In the genomic region with DNA sequence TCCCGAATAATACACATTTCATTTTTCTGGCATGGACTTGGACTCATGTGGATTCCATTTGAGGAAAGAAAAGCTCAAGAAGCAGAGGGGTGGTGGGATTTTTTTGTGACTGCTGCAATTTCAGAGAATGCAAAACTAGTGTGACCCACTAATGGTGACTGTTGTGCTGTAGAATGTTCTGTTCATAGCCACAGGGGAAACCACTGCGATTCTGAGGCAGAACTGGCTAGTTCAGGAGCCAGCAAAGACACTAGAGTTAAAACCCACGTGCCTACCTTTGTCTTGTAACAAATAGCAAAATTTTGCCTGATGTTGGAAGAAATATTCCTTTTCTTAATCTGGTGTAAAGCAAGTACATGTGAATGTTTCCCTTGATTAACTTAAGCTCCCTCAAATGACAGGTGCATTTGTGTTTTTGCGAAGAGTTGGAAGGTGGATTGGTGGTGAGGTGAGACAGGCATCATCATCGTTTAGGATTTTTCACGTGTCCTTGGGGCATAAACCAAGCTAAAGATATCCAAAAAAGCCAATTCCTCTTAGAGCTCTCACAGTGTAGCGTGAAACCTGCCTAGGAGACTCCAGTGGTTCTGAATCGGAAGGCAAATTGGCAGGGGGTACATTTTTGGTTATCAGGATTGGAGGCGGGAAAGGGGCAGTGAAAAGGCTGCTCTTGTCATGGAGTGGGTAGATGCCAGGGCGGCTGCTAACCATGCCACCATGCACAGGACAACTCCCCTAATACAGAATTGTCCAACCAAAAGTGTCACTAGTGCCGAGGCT, we compare ENCODE assay signal across 11 cellular contexts. TPM values are rescaled to one million over a fixed set of nuclear protein-coding genes. Genes with fewer than 3 reads are reported as not detected.
DNase-seq lines count a peak whose midpoint lies in the region; ATAC-seq and TF ChIP-seq lines count a peak whose summit lies in the region.
"Had no signal": no experiment of that assay in that cellular context is flagged by ENCODE, and none has a peak within 500 bp of the region (broad histone marks: within the 10 kb centered on the region; RNA-seq: fewer than 3 reads in every experiment).

No MANE protein-coding gene starts in this region.

- peak overlapping the region; percentile 49 to 73 (median 66) for H3K27ac ChIP-seq in Peyer's patch
- no peak overlapping the region for H3K27ac ChIP-seq in osteoblast (ENCODE audit: low read depth, low read length)

- TF ChIP-seq CTCF in Peyer's patch (IDR thresholded peaks at IDR 0.05) (no peak), osteoblast (IDR thresholded peaks at IDR 0.05; ENCODE audit: extremely low read depth, low read depth, low read length) (no peak)

- H3K4me1 Mint-ChIP-seq in activated T-cell treated with anti-CD3 and anti-CD28 coated beads, Interleukin-2, amount 50 U/mL, for 4 hours (ENCODE audit: low read depth) = peaks cover 92% of the 10 kb centered on the region

- H3K36me3 Mint-ChIP-seq in activated T-cell treated with anti-CD3 and anti-CD28 coated beads, Interleukin-2, amount 50 U/mL, for 4 hours (ENCODE audit: insufficient read depth) = no peaks in the 10 kb centered on the region

- H3K79me2 ChIP-seq in osteoblast (ENCODE audit: insufficient read depth, low read length) = no peaks in the 10 kb centered on the region

- H3K4me1 ChIP-seq in Peyer's patch (peaks cover 0 to 19% (median 3%) of the 10 kb centered on the region in 4 donors), osteoblast (ENCODE audit: insufficient read depth, low read length) (peaks cover 12% of the 10 kb centered on the region)

- no peak overlapping the region for H3K4me3 ChIP-seq in Peyer's patch
- H3K4me3 ChIP-seq in osteoblast (ENCODE audit: insufficient read depth, low read length) = no peak overlapping the region

- peak overlapping the region; percentile 35 for H3K4me3 Mint-ChIP-seq in activated T-cell treated with anti-CD3 and anti-CD28 coated beads, Interleukin-2, amount 50 U/mL, for 4 hours

- DNase-seq in activated T-cell treated with anti-CD3 and anti-CD28 coated beads, Interleukin-2, amount 50 U/mL, for 4 hours = no peak
- DNase-seq in activated T-cell treated with anti-CD3 and anti-CD28 coated beads, Interleukin-2, amount 50 U/mL, for 48 hours = no peak
- DNase-seq in Peyer's patch (no peak), fibroblast of peridontal ligament (ENCODE audit: extremely low read depth) (peak; percentile 53), SIG-M5 (lab: John Stamatoyannopoulos, UW) (no peak), pons (ENCODE audit: low spot score) (no peak), osteoblast (ENCODE audit: insufficient read length, low spot score, missing footprints) (no peak)
- peak; percentile 10 for DNase-seq in stimulated activated naive CD4-positive, alpha-beta T cell treated with Interleukin-2 at 50 U/mL for 16 hours (lab: John Stamatoyannopoulos, UW)
- DNase-seq: NCI-H1436, occipital lobe, trophoblast cell had no signal

- no peak overlapping the region for H3K4me2 ChIP-seq in osteoblast (ENCODE audit: insufficient read depth, low read length)

- no peaks in the 10 kb centered on the region for H3K9me3 ChIP-seq in Peyer's patch
- H3K9me3 ChIP-seq in osteoblast (ENCODE audit: low read depth, low read length) = no peaks in the 10 kb centered on the region

- H3K9me3 Mint-ChIP-seq in activated T-cell treated with anti-CD3 and anti-CD28 coated beads, Interleukin-2, amount 50 U/mL, for 4 hours = no peaks in the 10 kb centered on the region

- no peak for TF ChIP-seq POLR2A in Peyer's patch (IDR thresholded peaks at IDR 0.05)

- H3K27me3 ChIP-seq in Peyer's patch (no peaks in the 10 kb centered on the region), osteoblast (ENCODE audit: insufficient read depth, low read length) (no peaks in the 10 kb centered on the region)

- no peak overlapping the region for H2AFZ ChIP-seq in osteoblast (ENCODE audit: low read length)

- H3K36me3 ChIP-seq in Peyer's patch (no peaks in the 10 kb centered on the region), osteoblast (ENCODE audit: insufficient read depth, low read length) (no peaks in the 10 kb centered on the region)

- peak in 1 of 2 donors; percentile 44 for ATAC-seq in activated T-cell treated with anti-CD3 and anti-CD28 coated beads, Interleukin-2, amount 50 U/mL, for 4 hours

- no peaks in the 10 kb centered on the region for H4K20me1 ChIP-seq in osteoblast (ENCODE audit: insufficient read depth, low read length)

- no peaks in the 10 kb centered on the region for H3K27me3 Mint-ChIP-seq in activated T-cell treated with anti-CD3 and anti-CD28 coated beads, Interleukin-2, amount 50 U/mL, for 4 hours (ENCODE audit: low read depth)

RNA-seq across cellular contexts. Expression of a gene that starts 38.1 kb away (rescaled TPM):
- not detected for total RNA-seq in activated T-cell treated with anti-CD3 and anti-CD28 coated beads, Interleukin-2, amount 50 U/mL, for 4 hours
- total RNA-seq in Peyer's patch (1 to 10 TPM in 1 of 4 donors, under 1 TPM in 1, not detected in 2; 0.57 to 1.6 TPM), osteoblast (under 0.01 TPM in 1 of 2 replicates, not detected in the other)

Comparison
In these comparisons a context has a peak if more than half of its experiments do, and no peak if none do; other contexts are left out.
1. DNase-seq: peak in fibroblast of peridontal ligament (single experiment) and stimulated activated naive CD4-positive, alpha-beta T cell treated with Interleukin-2 at 50 U/mL for 16 hours (single experiment); none in activated T-cell treated with anti-CD3 and anti-CD28 coated beads, Interleukin-2, amount 50 U/mL, for 4 hours (single experiment), activated T-cell treated with anti-CD3 and anti-CD28 coated beads, Interleukin-2, amount 50 U/mL, for 48 hours (0 of 2), Peyer's patch (0 of 3), SIG-M5 (single experiment), pons (single experiment) and osteoblast (single experiment).